ENCODE assay signal across 8 cellular contexts in the genomic region with DNA sequence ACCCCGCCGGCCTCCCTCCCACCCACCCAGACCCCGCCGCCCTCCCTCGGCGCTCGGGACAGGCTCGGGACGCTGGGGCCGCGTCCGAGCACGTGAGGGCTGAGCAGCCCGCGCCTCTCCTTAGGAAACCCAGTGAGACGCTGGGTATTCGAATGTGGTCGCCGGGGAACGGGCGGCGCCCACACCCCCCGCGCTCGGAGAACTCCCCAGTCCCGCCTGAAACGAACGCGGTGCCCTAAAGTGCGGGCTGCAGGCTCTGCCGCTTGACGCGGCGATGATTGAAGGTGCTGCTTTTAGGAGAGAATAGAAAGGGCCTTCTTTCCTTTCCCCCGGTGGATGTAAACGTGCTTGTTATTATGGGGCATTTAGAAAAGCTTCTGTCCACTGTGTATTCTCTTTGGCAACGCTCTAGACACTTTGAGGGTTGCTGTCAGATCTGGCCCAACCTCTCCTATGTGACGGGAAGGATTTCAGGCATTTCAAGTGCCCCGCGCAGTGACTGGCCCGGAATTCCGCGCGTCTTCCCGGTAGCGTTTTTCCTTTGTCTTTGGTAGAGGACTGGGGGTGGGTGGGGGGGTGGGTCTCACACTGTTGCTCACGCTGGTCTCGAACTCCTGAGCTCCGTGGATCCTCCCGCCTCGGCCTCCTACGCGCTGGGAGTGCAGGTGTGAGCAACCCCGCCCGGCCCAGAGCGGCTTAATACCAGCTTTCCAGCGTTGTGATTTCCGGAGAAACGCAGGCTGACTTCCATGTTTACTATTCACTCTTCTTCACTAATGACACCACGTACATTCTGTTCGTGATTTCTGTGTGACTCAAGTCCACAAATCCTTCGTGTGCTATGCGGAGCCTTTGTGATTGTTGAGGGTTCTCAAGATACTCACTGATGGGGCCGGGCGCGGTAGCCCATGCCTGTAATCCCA. TPM values are rescaled to one million over a fixed set of nuclear protein-coding genes. Genes with fewer than 3 reads are reported as not detected.
DNase-seq lines count a peak whose midpoint lies in the region; FAIRE-seq and TF ChIP-seq lines count a peak whose summit lies in the region.

No MANE protein-coding gene starts in this region.

- TF ChIP-seq CTCF in bronchial epithelial cell (IDR thresholded peaks at IDR 0.05; ENCODE audit: insufficient read depth, low read length, severe bottlenecking): no peak

- H3K36me3 ChIP-seq in bronchial epithelial cell (ENCODE audit: control insufficient read depth, insufficient read depth, low read length): no peaks in the 10 kb centered on the region

- H3K4me3 ChIP-seq in bronchial epithelial cell (ENCODE audit: low read depth, low read length): peak overlapping the region; percentile 41

- peak overlapping the region; percentile 84 for H3K4me3 Mint-ChIP-seq in T-helper 2 cell treated with Interferon-gamma antibody and Interleukin-4, amounts not matched to agents 5 μg/mL and 100 μg/mL, for 36 hours

- peak; percentile 62 for DNase-seq in SIG-M5 treated with dmso at 0.1 percent for 504 hours (lab: John Stamatoyannopoulos, UW; ENCODE audit: unreplicated experiment)
- DNase-seq in SIG-M5 (lab: John Stamatoyannopoulos, UW): no peak
- peak in 49 of 76 experiments; percentile 11 to 70 (median 52) for DNase-seq in HUDEP-2 (lab: John Stamatoyannopoulos, UW; ENCODE audit: unreplicated experiment in 76 of 76)
- DNase-seq in T-helper 2 cell treated with Interferon-gamma antibody and Interleukin-4, amounts not matched to agents 5 μg/mL and 100 μg/mL, for 36 hours (ENCODE audit: low spot score): peak; percentile 35
- DNase-seq in bronchial epithelial cell (ENCODE audit: low read depth): peak; percentile 39
- peak; percentile 35 for DNase-seq in kidney tubule cell (ENCODE audit: low spot score)
- peak; percentile 44 for DNase-seq in stimulated activated CD4-positive, alpha-beta T cell treated with anti-CD3 and anti-CD28 coated beads, Interleukin-4, amount 100 ng/mL, for 24 hours
- no peak for DNase-seq in RCC 7860 (ENCODE audit: low spot score)

- peak overlapping the region; percentile 88 for H3K27ac Mint-ChIP-seq in T-helper 2 cell treated with Interferon-gamma antibody and Interleukin-4, amounts not matched to agents 5 μg/mL and 100 μg/mL, for 36 hours

- H3K4me1 Mint-ChIP-seq in T-helper 2 cell treated with Interferon-gamma antibody and Interleukin-4, amounts not matched to agents 5 μg/mL and 100 μg/mL, for 36 hours (ENCODE audit: low read depth): peaks cover 21% of the 10 kb centered on the region

- no peaks in the 10 kb centered on the region for H3K9me3 Mint-ChIP-seq in T-helper 2 cell treated with Interferon-gamma antibody and Interleukin-4, amounts not matched to agents 5 μg/mL and 100 μg/mL, for 36 hours

- peaks cover 2% of the 10 kb centered on the region for H3K27me3 Mint-ChIP-seq in T-helper 2 cell treated with Interferon-gamma antibody and Interleukin-4, amounts not matched to agents 5 μg/mL and 100 μg/mL, for 36 hours (ENCODE audit: low read depth)

- H3K36me3 Mint-ChIP-seq in T-helper 2 cell treated with Interferon-gamma antibody and Interleukin-4, amounts not matched to agents 5 μg/mL and 100 μg/mL, for 36 hours (ENCODE audit: low read depth): no peaks in the 10 kb centered on the region

- H3K27me3 ChIP-seq in bronchial epithelial cell (ENCODE audit: control insufficient read depth, insufficient read depth, low read length): no peaks in the 10 kb centered on the region

- FAIRE-seq in bronchial epithelial cell (lab: Jason Lieb, UNC) (no peak), RCC 7860 (lab: Jason Lieb, UNC) (no peak)

RNA-seq across cellular contexts. Expression of a gene that starts 21.8 kb away (rescaled TPM):
- 38.8 and 44.0 TPM in 2 replicates for total RNA-seq in bronchial epithelial cell

RNA-seq across cellular contexts. Expression of a gene that starts 39.2 kb away (rescaled TPM):
- total RNA-seq in bronchial epithelial cell: 40.0 and 40.1 TPM in 2 replicates

RNA-seq across cellular contexts. Expression of a gene that starts 47.2 kb away (rescaled TPM):
- total RNA-seq in bronchial epithelial cell: 31.3 and 33.8 TPM in 2 replicates

Comparison
In these comparisons a context has a peak if more than half of its experiments do, and no peak if none do; other contexts are left out.
1. DNase-seq: peak in SIG-M5 treated with dmso at 0.1 percent for 504 hours (single experiment), HUDEP-2 (49 of 76), T-helper 2 cell treated with Interferon-gamma antibody and Interleukin-4, amounts not matched to agents 5 μg/mL and 100 μg/mL, for 36 hours (single experiment), bronchial epithelial cell (single experiment), kidney tubule cell (single experiment) and stimulated activated CD4-positive, alpha-beta T cell treated with anti-CD3 and anti-CD28 coated beads, Interleukin-4, amount 100 ng/mL, for 24 hours (single experiment); none in SIG-M5 (single experiment) and RCC 7860 (single experiment).